22 cellular contexts compared by ENCODE assay signal in genomic region chr20:17797163-17797562, GRCh38.
"Had no signal": no experiment of that assay in that cellular context is flagged by ENCODE, and none has a peak within 500 bp of the region (broad histone marks: within the 10 kb centered on the region; RNA-seq: fewer than 3 reads in every experiment).

No MANE protein-coding gene starts in this region.

- H3K27me3 ChIP-seq: colonic mucosa, stomach had no signal

- H3K36me3 Mint-ChIP-seq: brain; mesothelial cell of epicardium; stimulated activated effector memory CD8-positive, alpha-beta T cell treated with anti-CD3 and anti-CD28 coated beads, Interleukin-12 subunit alpha, Interleukin-12 subunit beta, amount 100 ng/mL, for 72 hours; type B pancreatic cell had no signal

- H3K4me2 ChIP-seq: smooth muscle cell had no signal

- H3K4me3 Mint-ChIP-seq: activated T-cell treated with anti-CD3 and anti-CD28 coated beads, Interleukin-2, amount 50 U/mL, for 72 hours; brain; mesothelial cell of epicardium; stimulated activated effector memory CD8-positive, alpha-beta T cell treated with anti-CD3 and anti-CD28 coated beads, Interleukin-12 subunit alpha, Interleukin-12 subunit beta, amount 100 ng/mL, for 72 hours; type B pancreatic cell had no signal

- H3K36me3 ChIP-seq: colonic mucosa, stomach had no signal

- DNase-seq: activated CD4-positive, alpha-beta T cell treated with anti-CD3 and anti-CD28 coated beads for 48 hours; activated CD4-positive, CD25-positive, alpha-beta regulatory T cell; activated CD8-positive, alpha-beta memory T cell treated with anti-CD3 and anti-CD28 coated beads for 24 hours; activated CD8-positive, alpha-beta memory T cell treated with anti-CD3 and anti-CD28 coated beads, Interleukin-2, amount 50 U/mL, for 48 hours; activated gamma-delta T cell; activated T-cell treated with anti-CD3 and anti-CD28 coated beads, Interleukin-2, amount 50 U/mL, for 72 hours; amniotic stem cell; central memory CD4-positive, alpha-beta T cell; colonic mucosa; occipital lobe; psoas muscle; right cardiac atrium; stimulated activated CD4-positive, alpha-beta T cell treated with anti-CD3 and anti-CD28 coated beads, Interleukin-4, amount 100 ng/mL, for 24 hours; stomach; T-helper 1 cell; T1000 had no signal

- H3K4me1 Mint-ChIP-seq: brain; stimulated activated effector memory CD8-positive, alpha-beta T cell treated with anti-CD3 and anti-CD28 coated beads, Interleukin-12 subunit alpha, Interleukin-12 subunit beta, amount 100 ng/mL, for 72 hours had no signal

- H3K4me3 ChIP-seq: colonic mucosa, psoas muscle, smooth muscle cell, stomach had no signal

- H3K27me3 Mint-ChIP-seq: type B pancreatic cell had no signal

- H3K9me3 ChIP-seq: colonic mucosa, psoas muscle, stomach had no signal

- ATAC-seq: activated naive CD4-positive, alpha-beta T cell treated with anti-CD3 and anti-CD28 coated beads, Interleukin-2, amount 50 U/mL, for 72 hours; activated T-cell treated with anti-CD3 and anti-CD28 coated beads, Interleukin-2, amount 50 U/mL, for 72 hours; psoas muscle; stimulated activated effector memory CD8-positive, alpha-beta T cell treated with anti-CD3 and anti-CD28 coated beads, Interleukin-12 subunit alpha, Interleukin-12 subunit beta, amount 100 ng/mL, for 72 hours had no signal

- H3K27ac Mint-ChIP-seq: activated naive CD4-positive, alpha-beta T cell treated with anti-CD3 and anti-CD28 coated beads, Interleukin-2, amount 50 U/mL, for 72 hours; activated T-cell treated with anti-CD3 and anti-CD28 coated beads, Interleukin-2, amount 50 U/mL, for 72 hours; brain; mesothelial cell of epicardium; stimulated activated effector memory CD8-positive, alpha-beta T cell treated with anti-CD3 and anti-CD28 coated beads, Interleukin-12 subunit alpha, Interleukin-12 subunit beta, amount 100 ng/mL, for 72 hours; type B pancreatic cell had no signal

- H3K27ac ChIP-seq: colonic mucosa had no signal

- H3K4me1 ChIP-seq: colonic mucosa had no signal
